Comparison of ENCODE assay signal across 9 cellular contexts in the genomic region with DNA sequence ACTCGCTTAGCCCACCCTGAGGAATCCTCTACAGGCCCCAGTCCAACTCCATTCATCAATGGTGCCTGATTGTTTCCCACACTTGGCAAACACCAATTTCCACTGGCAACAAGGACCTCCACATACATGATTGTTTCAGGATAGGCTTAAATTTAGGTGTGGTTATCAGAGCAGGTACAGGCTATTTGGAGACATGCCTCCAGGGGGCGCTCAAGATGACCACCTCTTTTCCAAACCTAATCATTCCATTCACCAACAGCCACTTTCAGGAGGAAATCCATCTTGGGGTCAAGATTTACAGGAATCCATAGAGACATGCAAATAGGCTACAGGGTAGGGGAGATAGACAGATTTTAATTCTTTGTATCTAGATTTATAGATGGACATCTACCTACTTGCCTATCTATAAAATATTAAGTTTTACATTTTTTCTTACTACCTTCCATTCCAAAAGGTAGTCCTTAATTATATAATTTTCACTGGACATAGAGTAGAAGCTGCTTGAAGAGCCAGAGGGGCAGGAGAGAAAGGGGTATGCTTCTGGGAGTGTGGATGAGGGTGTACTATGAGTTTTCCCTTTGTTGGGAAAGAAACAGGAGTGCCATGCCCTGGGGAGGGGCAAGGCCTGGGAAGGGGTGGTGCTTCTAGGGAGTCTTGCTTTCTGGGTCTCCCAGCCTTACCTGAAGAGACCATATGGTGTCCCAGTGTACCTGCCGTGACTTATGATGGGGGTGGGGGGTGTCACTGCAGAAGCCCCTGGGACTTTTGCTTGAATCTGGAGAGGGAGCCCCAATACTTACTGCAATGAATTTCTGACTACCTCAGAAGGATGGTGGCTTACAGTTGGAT. TPM values are rescaled to one million over a fixed set of nuclear protein-coding genes. Genes with fewer than 3 reads are reported as not detected.
DNase-seq lines count a peak whose midpoint lies in the region; ATAC-seq and TF ChIP-seq lines count a peak whose summit lies in the region.
"Had no signal": no experiment of that assay in that cellular context is flagged by ENCODE, and none has a peak within 500 bp of the region (broad histone marks: within the 10 kb centered on the region; RNA-seq: fewer than 3 reads in every experiment).

No MANE protein-coding gene starts in this region.

- no peaks in the 10 kb centered on the region for H3K36me3 ChIP-seq in GM23248 (ENCODE audit: low read depth)
- no peaks in the 10 kb centered on the region for H3K36me3 ChIP-seq in SK-N-SH (replicated peaks in 1 of 2; ENCODE audit: control insufficient read depth in 1 of 2, insufficient read depth in 2 of 2, low read length in 1 of 2)

- H3K4me1 ChIP-seq in GM23248 (ENCODE audit: insufficient read depth) = no peaks in the 10 kb centered on the region
- no peaks in the 10 kb centered on the region for H3K4me1 ChIP-seq in SK-N-SH (ENCODE audit: control insufficient read depth in 1 of 2, insufficient read depth in 2 of 2, low read depth in 1 of 2, low read length in 1 of 2)

- H3K4me2 ChIP-seq in GM23248 (ENCODE audit: unreplicated experiment) (no peak overlapping the region), SK-N-SH (no peak overlapping the region)

- H3K27me3 ChIP-seq in GM23248 (replicated peaks; ENCODE audit: insufficient read depth) (no peaks in the 10 kb centered on the region), SK-N-SH (ENCODE audit: insufficient read depth) (no peaks in the 10 kb centered on the region; the same call in 1 of the 2 replicates)

- no peak for TF ChIP-seq EP300 in SK-N-SH (IDR thresholded peaks at IDR 0.05; ENCODE audit: borderline replicate concordance in 1 of 2, low read depth in 1 of 2, low read length in 1 of 2)

- H3K36me3 Mint-ChIP-seq in activated T-cell treated with anti-CD3 and anti-CD28 coated beads, Interleukin-2, amount 50 U/mL, for 24 hours (ENCODE audit: low read depth) = no peaks in the 10 kb centered on the region

- no peaks in the 10 kb centered on the region for H3K9me2 ChIP-seq in GM23248 (ENCODE audit: insufficient read depth)
- no peaks in the 10 kb centered on the region for H3K9me2 ChIP-seq in SK-N-SH

- no peaks in the 10 kb centered on the region for H3K79me2 ChIP-seq in GM23248 (ENCODE audit: insufficient read depth)
- H3K79me2 ChIP-seq in SK-N-SH (ENCODE audit: insufficient read depth) = no peaks in the 10 kb centered on the region

- CTCF ChIA-PET in SK-N-SH (lab: Yijun Ruan, JAX) = interaction anchor here (0.7 to 11.3 kb wide), 12 partner anchors 10 to 289 kb away, joined by 3 to 85 read pairs (median 6); a partner anchor contains a TSS

- peak; percentile 48 for TF ChIP-seq RAD21 in SK-N-SH (IDR thresholded peaks at IDR 0.05; ENCODE audit: low read length)

- WGBS in GM23248 (ENCODE audit: low coverage in 1 of 2, low lambda C conversion rate in 2 of 2, missing lambda C conversion rate in 2 of 2), 2 experiments = 31 to 40% methylated on average over 3 of the region's 3 CpGs
- WGBS in SK-N-SH (ENCODE audit: low lambda C conversion rate) = 34% methylated on average over 3 of the region's 3 CpGs

- in situ Hi-C loops in GM23248 (cut with MboI) = no loop called here

- no peaks in the 10 kb centered on the region for H3K9me3 Mint-ChIP-seq in activated T-cell treated with anti-CD3 and anti-CD28 coated beads, Interleukin-2, amount 50 U/mL, for 24 hours

- H3K9ac ChIP-seq in GM23248 = no peak overlapping the region
- no peak overlapping the region for H3K9ac ChIP-seq in SK-N-SH

- POLR2A ChIA-PET in SK-N-SH (lab: Yijun Ruan, JAX) = no interaction called here

- no peaks in the 10 kb centered on the region for H3K9me3 ChIP-seq in GM23248 (ENCODE audit: low read depth)
- no peaks in the 10 kb centered on the region for H3K9me3 ChIP-seq in SK-N-SH

- peak; percentile 9 for DNase-seq in COR-L47 (lab: John Stamatoyannopoulos, UW)
- peak; percentile 6 for DNase-seq in GM23248
- peak; percentile 59 for DNase-seq in SK-N-SH
- peak in 1 of 2 donors; percentile 58 for DNase-seq in left colon
- DNase-seq in activated T-cell treated with anti-CD3 and anti-CD28 coated beads, Interleukin-2, amount 50 U/mL, for 24 hours = no peak

- H3K4me3 ChIP-seq in GM23248 (no peak overlapping the region), SK-N-SH (ENCODE audit: low read depth in 2 of 2, low read length in 1 of 2) (no peak overlapping the region; a peak in 1 of 4 replicates)

- H4K20me1 ChIP-seq in GM23248 (ENCODE audit: insufficient read depth) (no peaks in the 10 kb centered on the region), SK-N-SH (ENCODE audit: insufficient read depth) (no peaks in the 10 kb centered on the region)

- no peak overlapping the region for H3K27ac ChIP-seq in GM23248
- no peak overlapping the region for H3K27ac ChIP-seq in SK-N-SH (ENCODE audit: low read depth in 2 of 2, low read length in 1 of 2)

- peak; percentile 44 for ATAC-seq in left colon
- ATAC-seq in GM21723 (IDR thresholded peaks at IDR 0.05; ENCODE audit: unreplicated experiment) = no peak
- ATAC-seq in GM21423 (IDR thresholded peaks at IDR 0.05; ENCODE audit: unreplicated experiment) = no peak
- no peak for ATAC-seq in HG03139 (IDR thresholded peaks at IDR 0.05; ENCODE audit: unreplicated experiment)

- H3K4me1 Mint-ChIP-seq in activated T-cell treated with anti-CD3 and anti-CD28 coated beads, Interleukin-2, amount 50 U/mL, for 24 hours (ENCODE audit: low read depth) = no peaks in the 10 kb centered on the region

- peaks cover 18% of the 10 kb centered on the region for H3K27me3 Mint-ChIP-seq in activated T-cell treated with anti-CD3 and anti-CD28 coated beads, Interleukin-2, amount 50 U/mL, for 24 hours

- intact Hi-C loops in left colon (cut with DNase I, micrococcal nuclease) = no loop called here

- TF ChIP-seq CTCF in SK-N-SH (IDR thresholded peaks at IDR 0.05) = peak; percentile 79

- H3K4me3 Mint-ChIP-seq in activated T-cell treated with anti-CD3 and anti-CD28 coated beads, Interleukin-2, amount 50 U/mL, for 24 hours = no peak overlapping the region

- H2AFZ ChIP-seq in GM23248 (no peak overlapping the region), SK-N-SH (ENCODE audit: low read depth) (no peak overlapping the region)

- no peak overlapping the region for H3K27ac Mint-ChIP-seq in activated T-cell treated with anti-CD3 and anti-CD28 coated beads, Interleukin-2, amount 50 U/mL, for 24 hours

- H3F3A ChIP-seq in GM23248 (ENCODE audit: insufficient read depth) (no peaks in the 10 kb centered on the region), SK-N-SH (replicated peaks; ENCODE audit: insufficient read depth) (no peaks in the 10 kb centered on the region)

TF ChIP-seq in SK-N-SH, 30 proteins besides CTCF, POLR2A, EP300 and RAD21:
- TF ChIP-seq SMC3 (IDR thresholded peaks at IDR 0.05; ENCODE audit: low read depth, low read length) (peak; percentile 36; the same call in 1 of the 2 replicates), NFIC (IDR thresholded peaks at IDR 0.05; ENCODE audit: borderline replicate concordance) (no peak)

RNA-seq across cellular contexts. Expression of a gene that starts 14.1 kb away (rescaled TPM):
- total RNA-seq in GM23248 (2014; rRNA removed; shearing (Covaris generic)) = not detected in 2 replicates
- polyA plus RNA-seq in GM23248 (2016; fragmentation: Nextera tagmentation; extraction: Ambion mirVana) = not detected in 2 replicates
- polyA plus RNA-seq in SK-N-SH (2012; rRNA removed) = not detected in 2 replicates
- under 0.01 TPM in 1 of 2 replicates, not detected in the other for polyA plus RNA-seq in SK-N-SH (2012; cell fraction: cytosol; rRNA removed)
- polyA plus RNA-seq in SK-N-SH (2012; cell fraction: nucleus; rRNA removed) = 0.07 TPM in 1 of 2 replicates, not detected in the other
- total RNA-seq in left colon = under 1 TPM in 1 of 2 donors, not detected in 1; 0.12 TPM
- total RNA-seq: glomerular endothelial cell had no signal
